1 cellular context compared by ENCODE assay signal in genomic region chr3:84943379-84943778, GRCh38.
TF ChIP-seq lines count a peak whose summit lies in the region.

No MANE protein-coding gene starts in this region.

TF ChIP-seq in WTC11, 78 proteins besides CTCF, POLR2A, EP300 and RAD21 (continued from another document):
- TF ChIP-seq, protein P1, sequence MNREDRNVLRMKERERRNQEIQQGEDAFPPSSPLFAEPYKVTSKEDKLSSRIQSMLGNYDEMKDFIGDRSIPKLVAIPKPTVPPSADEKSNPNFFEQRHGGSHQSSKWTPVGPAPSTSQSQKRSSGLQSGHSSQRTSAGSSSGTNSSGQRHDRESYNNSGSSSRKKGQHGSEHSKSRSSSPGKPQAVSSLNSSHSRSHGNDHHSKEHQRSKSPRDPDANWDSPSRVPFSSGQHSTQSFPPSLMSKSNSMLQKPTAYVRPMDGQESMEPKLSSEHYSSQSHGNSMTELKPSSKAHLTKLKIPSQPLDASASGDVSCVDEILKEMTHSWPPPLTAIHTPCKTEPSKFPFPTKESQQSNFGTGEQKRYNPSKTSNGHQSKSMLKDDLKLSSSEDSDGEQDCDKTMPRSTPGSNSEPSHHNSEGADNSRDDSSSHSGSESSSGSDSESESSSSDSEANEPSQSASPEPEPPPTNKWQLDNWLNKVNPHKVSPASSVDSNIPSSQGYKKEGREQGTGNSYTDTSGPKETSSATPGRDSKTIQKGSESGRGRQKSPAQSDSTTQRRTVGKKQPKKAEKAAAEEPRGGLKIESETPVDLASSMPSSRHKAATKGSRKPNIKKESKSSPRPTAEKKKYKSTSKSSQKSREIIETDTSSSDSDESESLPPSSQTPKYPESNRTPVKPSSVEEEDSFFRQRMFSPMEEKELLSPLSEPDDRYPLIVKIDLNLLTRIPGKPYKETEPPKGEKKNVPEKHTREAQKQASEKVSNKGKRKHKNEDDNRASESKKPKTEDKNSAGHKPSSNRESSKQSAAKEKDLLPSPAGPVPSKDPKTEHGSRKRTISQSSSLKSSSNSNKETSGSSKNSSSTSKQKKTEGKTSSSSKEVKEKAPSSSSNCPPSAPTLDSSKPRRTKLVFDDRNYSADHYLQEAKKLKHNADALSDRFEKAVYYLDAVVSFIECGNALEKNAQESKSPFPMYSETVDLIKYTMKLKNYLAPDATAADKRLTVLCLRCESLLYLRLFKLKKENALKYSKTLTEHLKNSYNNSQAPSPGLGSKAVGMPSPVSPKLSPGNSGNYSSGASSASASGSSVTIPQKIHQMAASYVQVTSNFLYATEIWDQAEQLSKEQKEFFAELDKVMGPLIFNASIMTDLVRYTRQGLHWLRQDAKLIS (CRISPR knock-in tag; IDR thresholded peaks at IDR 0.05; ENCODE audit: borderline replicate concordance), result no peak
- no peak for TF ChIP-seq ZBTB21 (CRISPR knock-in tag; IDR thresholded peaks at IDR 0.05; ENCODE audit: borderline replicate concordance)
- no peak for TF ChIP-seq CREB1 (CRISPR knock-in tag; IDR thresholded peaks at IDR 0.05)
- no peak for TF ChIP-seq FOXK1 (CRISPR knock-in tag; IDR thresholded peaks at IDR 0.05)
- no peak for TF ChIP-seq TEAD1 (CRISPR knock-in tag; IDR thresholded peaks at IDR 0.05)
- TF ChIP-seq STAT6 (CRISPR knock-in tag; conservative IDR thresholded peaks at IDR 0.05; ENCODE audit: low read depth), result no peak
- TF ChIP-seq ELF4 (CRISPR knock-in tag; IDR thresholded peaks at IDR 0.05; ENCODE audit: low read depth), result no peak
- TF ChIP-seq, protein P2, sequence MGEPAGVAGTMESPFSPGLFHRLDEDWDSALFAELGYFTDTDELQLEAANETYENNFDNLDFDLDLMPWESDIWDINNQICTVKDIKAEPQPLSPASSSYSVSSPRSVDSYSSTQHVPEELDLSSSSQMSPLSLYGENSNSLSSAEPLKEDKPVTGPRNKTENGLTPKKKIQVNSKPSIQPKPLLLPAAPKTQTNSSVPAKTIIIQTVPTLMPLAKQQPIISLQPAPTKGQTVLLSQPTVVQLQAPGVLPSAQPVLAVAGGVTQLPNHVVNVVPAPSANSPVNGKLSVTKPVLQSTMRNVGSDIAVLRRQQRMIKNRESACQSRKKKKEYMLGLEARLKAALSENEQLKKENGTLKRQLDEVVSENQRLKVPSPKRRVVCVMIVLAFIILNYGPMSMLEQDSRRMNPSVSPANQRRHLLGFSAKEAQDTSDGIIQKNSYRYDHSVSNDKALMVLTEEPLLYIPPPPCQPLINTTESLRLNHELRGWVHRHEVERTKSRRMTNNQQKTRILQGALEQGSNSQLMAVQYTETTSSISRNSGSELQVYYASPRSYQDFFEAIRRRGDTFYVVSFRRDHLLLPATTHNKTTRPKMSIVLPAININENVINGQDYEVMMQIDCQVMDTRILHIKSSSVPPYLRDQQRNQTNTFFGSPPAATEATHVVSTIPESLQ (CRISPR knock-in tag; IDR thresholded peaks at IDR 0.05), result no peak
